In the genomic region with DNA sequence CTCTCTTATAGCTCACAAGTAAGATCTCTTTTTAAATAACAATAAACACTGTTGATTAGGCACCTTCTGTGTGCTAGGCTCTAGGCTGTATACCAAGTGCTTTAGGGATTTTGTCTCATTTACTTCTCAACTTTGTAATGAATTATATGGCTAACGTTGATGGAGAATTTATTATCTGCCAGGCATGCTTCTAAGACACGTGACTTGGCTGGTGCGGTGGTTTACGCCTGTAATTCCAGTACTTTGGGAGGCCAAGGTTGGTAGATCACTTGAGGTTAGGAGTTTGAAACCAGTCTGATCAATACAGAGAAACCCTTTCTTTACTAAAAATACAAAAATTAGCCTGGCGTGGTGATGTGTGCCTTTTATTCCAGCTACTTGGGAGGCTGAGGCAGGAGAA, we compare ENCODE assay signal across 22 cellular contexts.
"Had no signal": no experiment of that assay in that cellular context is flagged by ENCODE, and none has a peak within 500 bp of the region (broad histone marks: within the 10 kb centered on the region; RNA-seq: fewer than 3 reads in every experiment).

No MANE protein-coding gene starts in this region.

- DNase-seq: colonic mucosa; dermis blood vessel endothelial cell; dorsolateral prefrontal cortex; effector CD4-positive, alpha-beta T cell; effector memory CD4-positive, alpha-beta T cell; endodermal cell; erythroblast; esophagus squamous epithelium; foreskin fibroblast; foreskin melanocyte; gastrocnemius medialis; glutamatergic neuron; head of caudate nucleus; heart right ventricle; hippocampal formation; left cardiac atrium; left lung; left ventricle myocardium superior; lower lobe of right lung; mesenchymal stem cell; mucosa of descending colon; naive B cell had no signal

- H3K27me3 ChIP-seq: colonic mucosa, gastrocnemius medialis, left lung had no signal

- H3K9me3 ChIP-seq: colonic mucosa, esophagus squamous epithelium, gastrocnemius medialis, heart right ventricle, left lung, lower lobe of right lung, mucosa of descending colon had no signal

- H3K36me3 ChIP-seq: colonic mucosa, esophagus squamous epithelium, gastrocnemius medialis, heart right ventricle, left lung, lower lobe of right lung had no signal

- H3K27ac ChIP-seq: colonic mucosa, dorsolateral prefrontal cortex, esophagus squamous epithelium, gastrocnemius medialis, heart right ventricle, left lung, lower lobe of right lung had no signal

- H3K4me1 ChIP-seq: esophagus squamous epithelium, gastrocnemius medialis, heart right ventricle, left lung, lower lobe of right lung had no signal

- H3K4me3 ChIP-seq: colonic mucosa, dorsolateral prefrontal cortex, esophagus squamous epithelium, gastrocnemius medialis, heart right ventricle, left lung, lower lobe of right lung, mucosa of descending colon had no signal

- ATAC-seq: gastrocnemius medialis, heart right ventricle, left cardiac atrium, left lung, left ventricle myocardium superior, lower lobe of right lung, mucosa of descending colon had no signal
